8 cellular contexts compared by ENCODE assay signal in genomic region chr3:71069797-71070196, GRCh38.
A peak's percentile ranks its signal among the peaks of the same experiment; 100 is the strongest.
DNase-seq lines count a peak whose midpoint lies in the region; ATAC-seq and TF ChIP-seq lines count a peak whose summit lies in the region.

No MANE protein-coding gene starts in this region.

- peak; percentile 52 to 77 (median 67) for DNase-seq in CD4-positive, alpha-beta T cell
- no peak for DNase-seq in HFF-Myc (ENCODE audit: extremely low read depth, low read depth)
- DNase-seq in PC-9 = peak in 1 of 2 experiments; percentile 20
- DNase-seq in activated T-helper 9 cell treated with anti-CD3 and anti-CD28 coated beads, Interleukin-2, amount 50 U/mL, for 16 hours (ENCODE audit: low read depth) = peak; percentile 48
- peak; percentile 76 for DNase-seq in globus pallidus (ENCODE audit: low spot score)
- peak; percentile 74 for DNase-seq in putamen (ENCODE audit: low spot score)

- H3F3A ChIP-seq in PC-9 (ENCODE audit: insufficient read depth, low read depth) = no peaks in the 10 kb centered on the region

- no peaks in the 10 kb centered on the region for H3K9me3 ChIP-seq in CD4-positive, alpha-beta T cell (ENCODE audit: control insufficient read depth, low read length)
- H3K9me3 ChIP-seq in PC-9 (ENCODE audit: insufficient read depth, low read depth) = no peaks in the 10 kb centered on the region

- peak; percentile 74 for TF ChIP-seq CTCF in CD4-positive, alpha-beta T cell (IDR thresholded peaks at IDR 0.05)
- peak; percentile 47 for TF ChIP-seq CTCF in HFF-Myc (IDR thresholded peaks at IDR 0.05; ENCODE audit: low read depth, low read length, missing control alignments)
- TF ChIP-seq CTCF in PC-9 (conservative IDR thresholded peaks at IDR 0.05) = peak; percentile 46

- no TSS peak for BruUV-seq in PC-9 (replicated peaks; lab: Mats Ljungman, UMichigan)

- no peaks in the 10 kb centered on the region for H3K79me2 ChIP-seq in PC-9 (ENCODE audit: low read depth)

- peak overlapping the region; percentile 18 for H3K27ac ChIP-seq in CD4-positive, alpha-beta T cell (ENCODE audit: low read depth, low read length)
- H3K27ac ChIP-seq in PC-9 = no peak overlapping the region

- intact Hi-C loops in CD4-positive, alpha-beta T cell (cut with DNase I, micrococcal nuclease) = loop anchor here (1.0 to 10.0 kb wide), 9 partner anchors 59 to 519 kb away; partner anchors contain the start of gene FOXP1 (in 1 of the 2)
- intact Hi-C loops in PC-9 (cut with micrococcal nuclease; ENCODE audit: unreplicated experiment) = loop anchor here (5.0 to 10.0 kb wide), 2 partner anchors 65 to 513 kb away; partner anchors contain the start of gene FOXP1

- no peaks in the 10 kb centered on the region for H3K9me3 Mint-ChIP-seq in CD4-positive, alpha-beta T cell

- H3K4me1 Mint-ChIP-seq in CD4-positive, alpha-beta T cell (ENCODE audit: low read depth) = peaks cover 78% of the 10 kb centered on the region

- H3K36me3 Mint-ChIP-seq in CD4-positive, alpha-beta T cell (ENCODE audit: low read depth) = peaks cover 17% of the 10 kb centered on the region

- no peaks in the 10 kb centered on the region for H3K9me2 ChIP-seq in PC-9 (ENCODE audit: insufficient read depth)

- H3K27me3 Mint-ChIP-seq in CD4-positive, alpha-beta T cell = no peaks in the 10 kb centered on the region

- H3K27me3 ChIP-seq in CD4-positive, alpha-beta T cell (ENCODE audit: control insufficient read depth, insufficient read depth, low read length) = no peaks in the 10 kb centered on the region
- no peaks in the 10 kb centered on the region for H3K27me3 ChIP-seq in PC-9 (ENCODE audit: insufficient read depth, low read depth)

- peak; percentile 24 for ATAC-seq in CD4-positive, alpha-beta T cell (ENCODE audit: poor library complexity)
- ATAC-seq in HG02885 (IDR thresholded peaks at IDR 0.05; ENCODE audit: poor library complexity, unreplicated experiment) (no peak), GM18858 (IDR thresholded peaks at IDR 0.05; ENCODE audit: unreplicated experiment) (no peak)

- no peak overlapping the region for H2AFZ ChIP-seq in PC-9

- H3K4me3 Mint-ChIP-seq in CD4-positive, alpha-beta T cell = peak overlapping the region; percentile 57

- peak overlapping the region; percentile 86 for H3K27ac Mint-ChIP-seq in CD4-positive, alpha-beta T cell

- no peaks in the 10 kb centered on the region for H3K4me1 ChIP-seq in PC-9 (replicated peaks; ENCODE audit: insufficient read depth)

- no peak overlapping the region for H3K4me2 ChIP-seq in PC-9

- no peaks in the 10 kb centered on the region for H4K20me1 ChIP-seq in PC-9 (ENCODE audit: insufficient read depth)

- no peak overlapping the region for H3K4me3 ChIP-seq in HFF-Myc (replicated peaks; ENCODE audit: low read depth, low read length)
- no peak overlapping the region for H3K4me3 ChIP-seq in PC-9

- no peaks in the 10 kb centered on the region for H3K36me3 ChIP-seq in PC-9 (ENCODE audit: low read depth)

- CTCF ChIA-PET in CD4-positive, alpha-beta T cell (lab: Charles Lee) = interaction anchor here (0.7 to 2.2 kb wide), 9 partner anchors 9 to 95 kb away, joined by 3 to 7 read pairs (median 3); no protein-coding TSS in a partner anchor
- CTCF ChIA-PET in PC-9 (lab: Charles Lee) = no interaction called here

- POLR2A ChIA-PET in CD4-positive, alpha-beta T cell (lab: Charles Lee) = interaction anchor here (0.6 to 1.4 kb wide), 3 partner anchors 15 to 188 kb away, joined by 3 to 7 read pairs (median 3); no protein-coding TSS in a partner anchor
- POLR2A ChIA-PET in PC-9 (lab: Charles Lee; ENCODE audit: unreplicated experiment) = no interaction called here
